In genomic region chr6:78851156-78851555, GRCh38 we compare ENCODE assay signal across 33 cellular contexts.
"Had no signal": no experiment of that assay in that cellular context is flagged by ENCODE, and none has a peak within 500 bp of the region (broad histone marks: within the 10 kb centered on the region; RNA-seq: fewer than 3 reads in every experiment).

No MANE protein-coding gene starts in this region.

- H2AFZ ChIP-seq: parathyroid adenoma had no signal

- H3K36me3 ChIP-seq: neutrophil, ovary, spleen, suprapubic skin, tibial artery, transverse colon, upper lobe of right lung, uterus had no signal

- H3K4me2 ChIP-seq: smooth muscle cell had no signal

- DNase-seq: naive thymus-derived CD8-positive, alpha-beta T cell; nephron progenitor cell; nucleus accumbens; ovary; posterior cingulate gyrus; psoas muscle; right cardiac atrium; spleen; stimulated activated CD4-positive, alpha-beta T cell treated with anti-CD3 and anti-CD28 coated beads, Interleukin-12 subunit alpha, Interleukin-12 subunit beta, amount 100 ng/mL, for 4 hours; stimulated activated CD4-positive, alpha-beta T cell treated with anti-CD3 and anti-CD28 coated beads, Interleukin-1b, Interleukin-23, amount 100 ng/mL, for 48 hours; stimulated activated CD4-positive, alpha-beta T cell treated with anti-CD3 and anti-CD28 coated beads, Interleukin-4, amount 100 ng/mL, for 1 hour; stimulated activated CD4-positive, alpha-beta T cell treated with anti-CD3 and anti-CD28 coated beads, Interleukin-4, amount 100 ng/mL, for 4 hours; stimulated activated CD8-positive, alpha-beta memory T cell treated with anti-CD3 and anti-CD28 coated beads, Interleukin-4, amount 100 ng/mL, for 48 hours; stimulated activated naive CD4-positive, alpha-beta T cell; stimulated activated naive CD8-positive, alpha-beta T cell treated with anti-CD3 and anti-CD28 coated beads, Interleukin-15, amount 100 ng/mL, for 72 hours; stimulated activated naive CD8-positive, alpha-beta T cell treated with anti-CD3 and anti-CD28 coated beads, Interleukin-15, Interleukin-2, amounts not matched to agents 100 U/mL and 50 U/mL, for 24 hours; substantia nigra; testis; tibial artery; transverse colon; upper lobe of right lung; uterus had no signal

- H3K4me3 Mint-ChIP-seq: naive thymus-derived CD8-positive, alpha-beta T cell; natural killer cell treated with Interleukin-12 subunit alpha and Interleukin-12 subunit beta and Interleukin-15 and Interleukin-18, amount 100 ng/mL, for 72 hours; nephron progenitor cell; neural crest cell; stimulated activated memory B cell treated with anti-CD40 and anti-IgM and Interleukin-4, amounts not matched to agents 10 μg/mL and 1 μg/mL and 100 μg/mL, for 72 hours; stimulated activated naive CD8-positive, alpha-beta T cell treated with anti-CD3 and anti-CD28 coated beads, Interleukin-15, amount 100 ng/mL, for 72 hours; type B pancreatic cell had no signal

- H3K9me3 ChIP-seq: neutrophil, ovary, psoas muscle, spleen, suprapubic skin, testis, tibial artery, transverse colon, upper lobe of right lung, uterus had no signal

- H3K27ac ChIP-seq: neutrophil, ovary, parathyroid adenoma, psoas muscle, skin epidermis, spleen, suprapubic skin, testis, tibial artery, transverse colon, upper lobe of right lung, uterus had no signal

- H3K4me1 ChIP-seq: psoas muscle, spleen, suprapubic skin, tibial artery, transverse colon, upper lobe of right lung, uterus had no signal

- ATAC-seq: naive thymus-derived CD8-positive, alpha-beta T cell; natural killer cell treated with Interleukin-12 subunit alpha and Interleukin-12 subunit beta and Interleukin-15 and Interleukin-18, amount 100 ng/mL, for 72 hours; psoas muscle; right cardiac atrium; sciatic nerve; stimulated activated memory B cell treated with anti-CD40 and anti-IgM and Interleukin-4, amounts not matched to agents 10 μg/mL and 1 μg/mL and 100 μg/mL, for 72 hours; stimulated activated naive CD8-positive, alpha-beta T cell treated with anti-CD3 and anti-CD28 coated beads, Interleukin-15, amount 100 ng/mL, for 72 hours; stimulated activated naive CD8-positive, alpha-beta T cell treated with anti-CD3 and anti-CD28 coated beads, Interleukin-15, Interleukin-2, amounts not matched to agents 100 U/mL and 50 U/mL, for 24 hours; upper lobe of right lung had no signal

- H3K27me3 ChIP-seq: neutrophil, ovary, spleen, suprapubic skin, testis, tibial artery, transverse colon, upper lobe of right lung, uterus had no signal

- H3K4me3 ChIP-seq: ovary, psoas muscle, skin epidermis, smooth muscle cell, spleen, suprapubic skin, testis, tibial artery, transverse colon, upper lobe of right lung, uterus had no signal

- H3K79me2 ChIP-seq: parathyroid adenoma had no signal

- H3K4me1 Mint-ChIP-seq: nephron progenitor cell; stimulated activated memory B cell treated with anti-CD40 and anti-IgM and Interleukin-4, amounts not matched to agents 10 μg/mL and 1 μg/mL and 100 μg/mL, for 72 hours; stimulated activated naive CD8-positive, alpha-beta T cell treated with anti-CD3 and anti-CD28 coated beads, Interleukin-15, amount 100 ng/mL, for 72 hours had no signal

- H3K9me3 Mint-ChIP-seq: naive thymus-derived CD8-positive, alpha-beta T cell; natural killer cell treated with Interleukin-12 subunit alpha and Interleukin-12 subunit beta and Interleukin-15 and Interleukin-18, amount 100 ng/mL, for 72 hours; stimulated activated memory B cell treated with anti-CD40 and anti-IgM and Interleukin-4, amounts not matched to agents 10 μg/mL and 1 μg/mL and 100 μg/mL, for 72 hours; stimulated activated naive CD8-positive, alpha-beta T cell treated with anti-CD3 and anti-CD28 coated beads, Interleukin-15, amount 100 ng/mL, for 72 hours; type B pancreatic cell had no signal

- H3K27me3 Mint-ChIP-seq: naive thymus-derived CD8-positive, alpha-beta T cell; progenitor cell of endocrine pancreas; stimulated activated memory B cell treated with anti-CD40 and anti-IgM and Interleukin-4, amounts not matched to agents 10 μg/mL and 1 μg/mL and 100 μg/mL, for 72 hours; stimulated activated naive CD8-positive, alpha-beta T cell treated with anti-CD3 and anti-CD28 coated beads, Interleukin-15, amount 100 ng/mL, for 72 hours; type B pancreatic cell had no signal

- H3K36me3 Mint-ChIP-seq: natural killer cell treated with Interleukin-12 subunit alpha and Interleukin-12 subunit beta and Interleukin-15 and Interleukin-18, amount 100 ng/mL, for 72 hours; type B pancreatic cell had no signal

- H3K9ac ChIP-seq: parathyroid adenoma had no signal

- H3K27ac Mint-ChIP-seq: naive thymus-derived CD8-positive, alpha-beta T cell; natural killer cell treated with Interleukin-12 subunit alpha and Interleukin-12 subunit beta and Interleukin-15 and Interleukin-18, amount 100 ng/mL, for 72 hours; nephron progenitor cell; progenitor cell of endocrine pancreas; stimulated activated memory B cell treated with anti-CD40 and anti-IgM and Interleukin-4, amounts not matched to agents 10 μg/mL and 1 μg/mL and 100 μg/mL, for 72 hours; stimulated activated naive CD8-positive, alpha-beta T cell treated with anti-CD3 and anti-CD28 coated beads, Interleukin-15, amount 100 ng/mL, for 72 hours; type B pancreatic cell had no signal
